In genomic region chr5:102638912-102639652, GRCh38 we compare ENCODE assay signal across 29 cellular contexts.
DNase-seq lines count a peak whose midpoint lies in the region; ATAC-seq and TF ChIP-seq lines count a peak whose summit lies in the region.
"Had no signal": no experiment of that assay in that cellular context is flagged by ENCODE, and none has a peak within 500 bp of the region (broad histone marks: within the 10 kb centered on the region; RNA-seq: fewer than 3 reads in every experiment).

No MANE protein-coding gene starts in this region.

- DNase-seq in Right ventricle myocardium inferior (ENCODE audit: missing footprints) (no peak), cardiac septum (ENCODE audit: low spot score) (no peak), adipocyte (ENCODE audit: low read depth) (peak; percentile 33), right atrium auricular region (ENCODE audit: low spot score) (no peak), transverse colon (no peak), globus pallidus (ENCODE audit: low spot score) (no peak), H9 (no peak)
- DNase-seq in activated naive CD8-positive, alpha-beta T cell treated with anti-CD3 and anti-CD28 coated beads, Interleukin-2, amount 50 U/mL, for 24 hours = no peak
- DNase-seq: 8988T; activated CD4-positive, alpha-beta T cell treated with anti-CD3 and anti-CD28 coated beads for 1 hour; activated naive CD4-positive, alpha-beta T cell treated with anti-CD3 and anti-CD28 coated beads, Interleukin-2, amount 50 U/mL, for 16 hours; activated T-cell treated with anti-CD3 and anti-CD28 coated beads, Interleukin-2, amount 50 U/mL, for 72 hours; Caco-2; effector memory CD8-positive, alpha-beta T cell; EL; kidney; mesendoderm; naive B cell; NCI-H1417 treated with DMSO at 0.1 percent for 48 hours; NCI-H774; ovary; right cardiac atrium; SHP77; stimulated activated naive CD8-positive, alpha-beta T cell treated with anti-CD3 and anti-CD28 coated beads, Interleukin-15, amount 100 ng/mL, for 72 hours; T-cell; trophoblast cell had no signal

- peaks cover 10% of the 10 kb centered on the region for H3K9me3 ChIP-seq in adipocyte (ENCODE audit: control insufficient read depth, low read length)
- peaks cover 0 to 17% of the 10 kb centered on the region in 2 donors for H3K9me3 ChIP-seq in right atrium auricular region
- H3K9me3 ChIP-seq in transverse colon = peaks cover 0 to 2% of the 10 kb centered on the region in 2 donors
- H3K9me3 ChIP-seq in H9 (ENCODE audit: control insufficient read depth, low read depth, low read length) = no peaks in the 10 kb centered on the region
- H3K9me3 ChIP-seq: ovary had no signal

- TF ChIP-seq EP300 in transverse colon (IDR thresholded peaks at IDR 0.05; ENCODE audit: low read depth) = no peak

- H3K36me3 Mint-ChIP-seq in activated naive CD8-positive, alpha-beta T cell treated with anti-CD3 and anti-CD28 coated beads, Interleukin-2, amount 50 U/mL, for 24 hours (ENCODE audit: low read depth) = no peaks in the 10 kb centered on the region
- H3K36me3 Mint-ChIP-seq in H9 (ENCODE audit: insufficient read depth in 1 of 3, low read depth in 3 of 3) = peaks cover 0 to 10% (median 5%) of the 10 kb centered on the region in 3 experiments; a peak in 3 of 7 replicates
- H3K36me3 Mint-ChIP-seq: T-cell had no signal

- 30 to 50% methylated on average over 2 of the region's 2 CpGs for WGBS in transverse colon (ENCODE audit: low coverage in 1 of 2), 2 donors
- WGBS in H9 (ENCODE audit: extremely low coverage, insufficient read length, low lambda C conversion rate) = no CpG with 5 or more reads among the region's 2 CpGs

- H2BK15ac ChIP-seq in H9 (ENCODE audit: low read depth, low read length) = no peak overlapping the region

- no peaks in the 10 kb centered on the region for H3K79me2 ChIP-seq in H9 (ENCODE audit: insufficient read depth, low read length)

- H2BK20ac ChIP-seq in H9 (ENCODE audit: low read depth, low read length, poor library complexity, severe bottlenecking) = no peak overlapping the region

- TF ChIP-seq CTCF in right atrium auricular region (IDR thresholded peaks at IDR 0.05) (no peak), transverse colon (IDR thresholded peaks at IDR 0.05) (no peak), H9 (conservative IDR thresholded peaks at IDR 0.05) (no peak)

- peaks cover 3% of the 10 kb centered on the region for H3K27me3 Mint-ChIP-seq in activated naive CD8-positive, alpha-beta T cell treated with anti-CD3 and anti-CD28 coated beads, Interleukin-2, amount 50 U/mL, for 24 hours
- no peaks in the 10 kb centered on the region for H3K27me3 Mint-ChIP-seq in H9 (ENCODE audit: low read depth)
- H3K27me3 Mint-ChIP-seq: B cell had no signal

- H3K23me2 ChIP-seq in H9 (ENCODE audit: insufficient read length, low read depth, low read length, poor library complexity, severe bottlenecking) = no peaks in the 10 kb centered on the region

- H3K14ac ChIP-seq in H9 (ENCODE audit: insufficient read depth, low read length) = no peak overlapping the region

- H4K20me1 ChIP-seq in H9 (ENCODE audit: control insufficient read depth, insufficient read depth, insufficient read length) = no peaks in the 10 kb centered on the region

- H3K4me1 ChIP-seq in adipocyte (ENCODE audit: control insufficient read depth, insufficient read depth, low read length) (peaks cover 9% of the 10 kb centered on the region), right atrium auricular region (no peaks in the 10 kb centered on the region), transverse colon (no peaks in the 10 kb centered on the region), H9 (ENCODE audit: insufficient read depth, low read length) (no peaks in the 10 kb centered on the region)
- H3K4me1 ChIP-seq: Caco-2 had no signal

- H3K4me1 Mint-ChIP-seq in activated naive CD8-positive, alpha-beta T cell treated with anti-CD3 and anti-CD28 coated beads, Interleukin-2, amount 50 U/mL, for 24 hours = no peaks in the 10 kb centered on the region
- peaks cover 0 to 5% of the 10 kb centered on the region in 2 experiments; a peak in 2 of 4 replicates for H3K4me1 Mint-ChIP-seq in H9
- H3K4me1 Mint-ChIP-seq: B cell; naive B cell; stimulated activated naive CD8-positive, alpha-beta T cell treated with anti-CD3 and anti-CD28 coated beads, Interleukin-15, amount 100 ng/mL, for 72 hours; T-cell had no signal

- no peak for TF ChIP-seq POLR2A in transverse colon (IDR thresholded peaks at IDR 0.05)

- no peak overlapping the region for H2AK5ac ChIP-seq in H9 (ENCODE audit: insufficient read length, low read length)

- H4K8ac ChIP-seq in H9 (replicated peaks; ENCODE audit: insufficient read length, low read depth, low read length) = no peak overlapping the region

- intact Hi-C loops in Right ventricle myocardium inferior (cut with DNase I) (no loop called here), cardiac septum (cut with DNase I) (no loop called here), transverse colon (cut with DNase I; ENCODE audit: low total_unique reads) (no loop called here)

- H4K5ac ChIP-seq in H9 (ENCODE audit: insufficient read length, low read depth, low read length) = no peak overlapping the region

- no peak overlapping the region for H3K23ac ChIP-seq in H9 (ENCODE audit: insufficient read length, low read depth, low read length)

- no peak overlapping the region for H3K4ac ChIP-seq in H9 (ENCODE audit: low read depth, low read length)

- no peak overlapping the region for H3K9ac ChIP-seq in adipocyte (ENCODE audit: low read length)
- no peak overlapping the region for H3K9ac ChIP-seq in H9 (ENCODE audit: extremely low read depth, insufficient read length, low read length)

- H3K4me3 Mint-ChIP-seq in activated naive CD8-positive, alpha-beta T cell treated with anti-CD3 and anti-CD28 coated beads, Interleukin-2, amount 50 U/mL, for 24 hours = no peak overlapping the region
- H3K4me3 Mint-ChIP-seq in H9 = no peak overlapping the region
- H3K4me3 Mint-ChIP-seq: activated T-cell treated with anti-CD3 and anti-CD28 coated beads, Interleukin-2, amount 50 U/mL, for 72 hours; B cell; effector memory CD8-positive, alpha-beta T cell; naive B cell; stimulated activated naive CD8-positive, alpha-beta T cell treated with anti-CD3 and anti-CD28 coated beads, Interleukin-15, amount 100 ng/mL, for 72 hours; T-cell had no signal

- no peak overlapping the region for H3K27ac Mint-ChIP-seq in activated naive CD8-positive, alpha-beta T cell treated with anti-CD3 and anti-CD28 coated beads, Interleukin-2, amount 50 U/mL, for 24 hours
- H3K27ac Mint-ChIP-seq in H9 = no peak overlapping the region
- H3K27ac Mint-ChIP-seq: activated T-cell treated with anti-CD3 and anti-CD28 coated beads, Interleukin-2, amount 50 U/mL, for 72 hours; B cell; effector memory CD8-positive, alpha-beta T cell; naive B cell; stimulated activated naive CD8-positive, alpha-beta T cell treated with anti-CD3 and anti-CD28 coated beads, Interleukin-15, amount 100 ng/mL, for 72 hours; T-cell had no signal

- no peaks in the 10 kb centered on the region for H3K27me3 ChIP-seq in adipocyte (replicated peaks; ENCODE audit: control insufficient read depth, insufficient read depth, low read length)
- no peaks in the 10 kb centered on the region for H3K27me3 ChIP-seq in right atrium auricular region
- no peaks in the 10 kb centered on the region for H3K27me3 ChIP-seq in transverse colon
- no peaks in the 10 kb centered on the region for H3K27me3 ChIP-seq in H9 (ENCODE audit: insufficient read depth, low read length)
- H3K27me3 ChIP-seq: ovary had no signal

- no peak overlapping the region for H2AFZ ChIP-seq in H9 (ENCODE audit: low read length)

- H3K79me1 ChIP-seq in H9 (ENCODE audit: insufficient read depth, low read depth, low read length, poor library complexity, severe bottlenecking) = no peaks in the 10 kb centered on the region

- H3K56ac ChIP-seq in H9 (ENCODE audit: insufficient read length, low read depth, low read length) = no peak overlapping the region

- peak; percentile 91 for ATAC-seq in Right ventricle myocardium inferior
- ATAC-seq in activated naive CD8-positive, alpha-beta T cell treated with anti-CD3 and anti-CD28 coated beads, Interleukin-2, amount 50 U/mL, for 24 hours = no peak
- ATAC-seq: activated T-cell treated with anti-CD3 and anti-CD28 coated beads, Interleukin-2, amount 50 U/mL, for 72 hours; effector memory CD8-positive, alpha-beta T cell; esophagus mucosa; HepG2; stimulated activated naive CD8-positive, alpha-beta T cell treated with anti-CD3 and anti-CD28 coated beads, Interleukin-15, amount 100 ng/mL, for 72 hours; T-cell had no signal

- no peak overlapping the region for H3K18ac ChIP-seq in H9 (ENCODE audit: insufficient read length, low read depth, low read length)

- no peaks in the 10 kb centered on the region for H3K36me3 ChIP-seq in adipocyte (ENCODE audit: control insufficient read depth, insufficient read depth, low read length, severe bottlenecking)
- no peaks in the 10 kb centered on the region for H3K36me3 ChIP-seq in right atrium auricular region
- no peaks in the 10 kb centered on the region for H3K36me3 ChIP-seq in transverse colon
- H3K36me3 ChIP-seq: ovary had no signal

- H2BK5ac ChIP-seq in H9 (ENCODE audit: insufficient read length, low read length) = no peak overlapping the region

- H3T11ph ChIP-seq in H9 (ENCODE audit: low read length) = no peak overlapping the region

- no peak overlapping the region for H4K91ac ChIP-seq in H9 (ENCODE audit: insufficient read length, low read depth, low read length)

- in situ Hi-C loops in transverse colon (cut with MboI; ENCODE audit: low pct_ligation_motif_present in 1 of 4, low pct_unique_long_range_greater_than_20kb in 1 of 4, low sequenced_read_pairs in 3 of 4) = no loop called here

- H2BK120ac ChIP-seq in H9 (ENCODE audit: low read depth, low read length, poor library complexity, severe bottlenecking) = no peak overlapping the region

- H3K4me2 ChIP-seq in H9 (ENCODE audit: insufficient read depth, insufficient read length, low read length) = no peak overlapping the region

- no peak overlapping the region for H2BK12ac ChIP-seq in H9 (ENCODE audit: insufficient read length, low read depth, low read length)

- H3K27ac ChIP-seq in right atrium auricular region (peak overlapping the region; percentile 54 to 81), transverse colon (no peak overlapping the region), H9 (ENCODE audit: insufficient read length, low read depth, low read length) (no peak overlapping the region)
- H3K27ac ChIP-seq: ovary had no signal

- H3K4me3 ChIP-seq in adipocyte (ENCODE audit: low read length) (no peak overlapping the region), right atrium auricular region (no peak overlapping the region), transverse colon (no peak overlapping the region)
- H3K4me3 ChIP-seq: ovary had no signal

- peaks cover 6% of the 10 kb centered on the region for H3K9me3 Mint-ChIP-seq in activated naive CD8-positive, alpha-beta T cell treated with anti-CD3 and anti-CD28 coated beads, Interleukin-2, amount 50 U/mL, for 24 hours
- peaks cover 0 to 2% of the 10 kb centered on the region in 2 experiments; a peak in 1 of 5 replicates for H3K9me3 Mint-ChIP-seq in H9

Comparison
In these comparisons a context has a peak if more than half of its experiments do, and no peak if none do; other contexts are left out.
1. H3K27ac ChIP-seq: peak in right atrium auricular region (2 of 2); none in transverse colon (0 of 4) and H9 (single experiment).